In genomic region chr12:53935562-53936341, GRCh38 we compare ENCODE assay signal across 1 cellular context.
TF ChIP-seq lines count a peak whose summit lies in the region.

No MANE protein-coding gene starts in this region.

TF ChIP-seq in SK-N-SH treated with all-trans-retinoic acid at 6 μM for 48 hours, 23 proteins besides CTCF, POLR2A, EP300 and RAD21 (continued from another document):
- TF ChIP-seq TCF4 (CRISPR knock-in tag; IDR thresholded peaks at IDR 0.05; ENCODE audit: borderline replicate concordance) (no peak), BACH2 (CRISPR knock-in tag; IDR thresholded peaks at IDR 0.05; ENCODE audit: borderline replicate concordance) (no peak), PPARA (CRISPR knock-in tag; IDR thresholded peaks at IDR 0.05; ENCODE audit: borderline replicate concordance) (no peak), ZC3H10 (CRISPR knock-in tag; IDR thresholded peaks at IDR 0.05) (no peak), CSDC2 (CRISPR knock-in tag; IDR thresholded peaks at IDR 0.05) (no peak), ISL1 (CRISPR knock-in tag; IDR thresholded peaks at IDR 0.05) (no peak), CSRNP3 (CRISPR knock-in tag; IDR thresholded peaks at IDR 0.05) (no peak), GLIS3 (CRISPR knock-in tag; IDR thresholded peaks at IDR 0.05) (no peak), SNAI2 (CRISPR knock-in tag; IDR thresholded peaks at IDR 0.05) (no peak), CREB5 (CRISPR knock-in tag; IDR thresholded peaks at IDR 0.05; ENCODE audit: low read depth) (no peak), RARB (CRISPR knock-in tag; IDR thresholded peaks at IDR 0.05) (no peak)
